In the genomic region with DNA sequence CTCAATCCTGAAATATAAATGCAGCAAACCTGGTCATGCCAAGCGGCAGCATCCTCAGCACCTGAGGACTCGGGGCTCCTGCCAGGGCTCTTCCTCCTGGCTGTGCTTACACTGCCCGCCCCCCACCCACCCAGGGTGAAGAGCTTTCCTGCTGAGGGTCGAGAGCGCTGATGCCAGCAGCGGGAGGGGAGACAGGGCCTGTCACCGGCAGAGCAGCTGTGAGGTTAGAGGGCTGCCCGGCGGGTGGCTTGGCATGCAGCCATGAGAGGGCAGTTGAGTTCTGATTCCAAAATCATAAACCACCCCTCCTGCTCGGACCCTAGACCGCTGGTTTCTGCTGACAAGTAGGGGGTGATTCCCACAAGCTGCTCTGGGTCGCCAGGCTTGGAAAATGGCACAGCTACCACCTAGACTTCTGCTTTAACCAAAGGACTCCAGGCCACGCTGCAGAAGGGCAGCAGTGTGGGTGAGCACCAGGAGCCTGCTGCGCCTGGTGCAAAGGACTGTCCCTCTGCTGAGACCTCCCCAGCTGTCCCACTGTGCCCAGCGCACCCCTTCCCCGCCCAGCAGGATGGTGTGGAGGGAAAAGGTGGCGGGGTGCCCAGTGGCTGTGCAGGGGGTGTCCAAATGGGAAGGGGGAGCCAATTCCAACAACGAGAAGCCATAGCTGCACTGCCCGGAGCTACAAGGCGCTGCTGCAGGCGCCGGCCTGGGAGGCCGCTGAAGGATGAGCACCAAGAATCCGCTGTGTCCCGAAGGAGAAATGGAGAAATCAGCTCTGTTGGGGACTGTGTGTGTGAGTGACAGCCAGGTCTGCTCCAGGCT, we compare ENCODE assay signal across 21 cellular contexts. TPM values are rescaled to one million over a fixed set of nuclear protein-coding genes. Genes with fewer than 3 reads are reported as not detected.
DNase-seq lines count a peak whose midpoint lies in the region; ATAC-seq and TF ChIP-seq lines count a peak whose summit lies in the region.
"Had no signal": no experiment of that assay in that cellular context is flagged by ENCODE, and none has a peak within 500 bp of the region (broad histone marks: within the 10 kb centered on the region; RNA-seq: fewer than 3 reads in every experiment).

No MANE protein-coding gene starts in this region.

- H3K4me1 ChIP-seq in heart left ventricle (peaks cover 18 to 87% (median 78%) of the 10 kb centered on the region in 12 donors), transverse colon (peaks cover 24 to 70% (median 50%) of the 10 kb centered on the region in 4 donors)

- no peak overlapping the region for H3K4me3 Mint-ChIP-seq in osteocyte (ENCODE audit: unreplicated experiment)
- H3K4me3 Mint-ChIP-seq: activated naive CD8-positive, alpha-beta T cell treated with anti-CD3 and anti-CD28 coated beads, Interleukin-2, amount 50 U/mL, for 24 hours; CD8-positive, alpha-beta T cell; stimulated activated effector memory CD8-positive, alpha-beta T cell treated with anti-CD3 and anti-CD28 coated beads, Interleukin-12 subunit alpha, Interleukin-12 subunit beta, amount 100 ng/mL, for 72 hours; T-helper 1 cell treated with Interleukin-12 subunit alpha and Interleukin-12 subunit beta and Interleukin-4 antibody, amounts not matched to agents 30 μg/mL and 1 μg/mL, for 36 hours had no signal

- DNase-seq in heart left ventricle (no peak), left cardiac atrium (no peak), NCI-H345 treated with DMSO at 0.1 percent for 48 hours (lab: John Stamatoyannopoulos, UW; ENCODE audit: unreplicated experiment) (peak; percentile 18), iPS-NIHi7 (ENCODE audit: extremely low spot score) (peak; percentile 5), transverse colon (no peak), OCI-M2 (lab: John Stamatoyannopoulos, UW; ENCODE audit: unreplicated experiment) (no peak), osteocyte (ENCODE audit: extremely low spot score, unreplicated experiment) (no peak)
- DNase-seq in stimulated activated naive CD8-positive, alpha-beta T cell treated with anti-CD3 and anti-CD28 coated beads, Interleukin-15, Interleukin-2, amounts not matched to agents 100 U/mL and 50 U/mL, for 24 hours: no peak
- DNase-seq: activated CD4-positive, alpha-beta T cell treated with anti-CD3 and anti-CD28 coated beads, Interleukin-2, amount 50 U/mL, for 4 hours; activated CD8-positive, alpha-beta memory T cell treated with anti-CD3 and anti-CD28 coated beads, Interleukin-2, amount 50 U/mL, for 48 hours; activated naive CD8-positive, alpha-beta T cell treated with anti-CD3 and anti-CD28 coated beads, Interleukin-2, amount 50 U/mL, for 24 hours; body of pancreas; CD8-positive, alpha-beta T cell; colonic mucosa; KBM-7; MV-4-11 had no signal

- H3K4me3 ChIP-seq in heart left ventricle: no peak overlapping the region
- no peak overlapping the region for H3K4me3 ChIP-seq in transverse colon
- H3K4me3 ChIP-seq: body of pancreas, colonic mucosa, lung had no signal

- peaks cover 26% of the 10 kb centered on the region for H3K36me3 Mint-ChIP-seq in osteocyte (ENCODE audit: unreplicated experiment)
- H3K36me3 Mint-ChIP-seq: CD8-positive, alpha-beta T cell; stimulated activated effector memory CD8-positive, alpha-beta T cell treated with anti-CD3 and anti-CD28 coated beads, Interleukin-12 subunit alpha, Interleukin-12 subunit beta, amount 100 ng/mL, for 72 hours had no signal

- no peak for TF ChIP-seq EP300 in transverse colon (IDR thresholded peaks at IDR 0.05; ENCODE audit: low read depth)

- H3K27ac ChIP-seq in heart left ventricle (peak overlapping the region in 11 of 12 donors; percentile 24 to 99 (median 93)), transverse colon (peak overlapping the region in 3 of 4 donors; percentile 26 to 89 (median 79))
- H3K27ac ChIP-seq: body of pancreas, colonic mucosa, VCaP had no signal

- H3K36me3 ChIP-seq in heart left ventricle: peaks cover 0 to 57% (median 35%) of the 10 kb centered on the region in 9 donors
- H3K36me3 ChIP-seq in transverse colon: no peaks in the 10 kb centered on the region
- H3K36me3 ChIP-seq: colonic mucosa had no signal

- peaks cover 68% of the 10 kb centered on the region for H3K4me1 Mint-ChIP-seq in osteocyte (ENCODE audit: unreplicated experiment)

- no peaks in the 10 kb centered on the region for H3K9me3 ChIP-seq in heart left ventricle
- no peaks in the 10 kb centered on the region for H3K9me3 ChIP-seq in transverse colon
- H3K9me3 ChIP-seq: body of pancreas, colonic mucosa had no signal

- TF ChIP-seq CTCF in heart left ventricle (IDR thresholded peaks at IDR 0.05): no peak
- TF ChIP-seq CTCF in transverse colon (IDR thresholded peaks at IDR 0.05): no peak
- no peak for TF ChIP-seq CTCF in osteocyte (IDR thresholded peaks at IDR 0.05)

- in situ Hi-C loops in transverse colon (cut with MboI; ENCODE audit: low pct_ligation_motif_present in 1 of 4, low pct_unique_long_range_greater_than_20kb in 1 of 4, low sequenced_read_pairs in 3 of 4): no loop called here

- H3K27me3 Mint-ChIP-seq in osteocyte (ENCODE audit: unreplicated experiment): no peaks in the 10 kb centered on the region
- H3K27me3 Mint-ChIP-seq: activated naive CD8-positive, alpha-beta T cell treated with anti-CD3 and anti-CD28 coated beads, Interleukin-2, amount 50 U/mL, for 24 hours had no signal

- H3K27me3 ChIP-seq in heart left ventricle (no peaks in the 10 kb centered on the region), transverse colon (no peaks in the 10 kb centered on the region)
- H3K27me3 ChIP-seq: body of pancreas, colonic mucosa had no signal

- TF ChIP-seq POLR2A in heart left ventricle (IDR thresholded peaks at IDR 0.05): no peak
- no peak for TF ChIP-seq POLR2A in transverse colon (IDR thresholded peaks at IDR 0.05)

- H3K27ac Mint-ChIP-seq in osteocyte (ENCODE audit: unreplicated experiment): no peak overlapping the region
- H3K27ac Mint-ChIP-seq: activated naive CD8-positive, alpha-beta T cell treated with anti-CD3 and anti-CD28 coated beads, Interleukin-2, amount 50 U/mL, for 24 hours; CD8-positive, alpha-beta T cell; stimulated activated effector memory CD8-positive, alpha-beta T cell treated with anti-CD3 and anti-CD28 coated beads, Interleukin-12 subunit alpha, Interleukin-12 subunit beta, amount 100 ng/mL, for 72 hours; T-helper 1 cell treated with Interleukin-12 subunit alpha and Interleukin-12 subunit beta and Interleukin-4 antibody, amounts not matched to agents 30 μg/mL and 1 μg/mL, for 36 hours had no signal

- ATAC-seq in heart left ventricle (no peak), left cardiac atrium (no peak)
- ATAC-seq in stimulated activated naive CD8-positive, alpha-beta T cell treated with anti-CD3 and anti-CD28 coated beads, Interleukin-15, Interleukin-2, amounts not matched to agents 100 U/mL and 50 U/mL, for 24 hours: no peak
- ATAC-seq: activated naive CD8-positive, alpha-beta T cell treated with anti-CD3 and anti-CD28 coated beads, Interleukin-2, amount 50 U/mL, for 24 hours; body of pancreas; CD8-positive, alpha-beta T cell; sciatic nerve had no signal

- H3K9me3 Mint-ChIP-seq in osteocyte (ENCODE audit: unreplicated experiment): no peaks in the 10 kb centered on the region
- H3K9me3 Mint-ChIP-seq: activated naive CD8-positive, alpha-beta T cell treated with anti-CD3 and anti-CD28 coated beads, Interleukin-2, amount 50 U/mL, for 24 hours; CD8-positive, alpha-beta T cell; stimulated activated effector memory CD8-positive, alpha-beta T cell treated with anti-CD3 and anti-CD28 coated beads, Interleukin-12 subunit alpha, Interleukin-12 subunit beta, amount 100 ng/mL, for 72 hours; T-helper 1 cell treated with Interleukin-12 subunit alpha and Interleukin-12 subunit beta and Interleukin-4 antibody, amounts not matched to agents 30 μg/mL and 1 μg/mL, for 36 hours had no signal

- WGBS in heart left ventricle, 4 donors: 71 to 77% (median 75%) methylated on average over 23 to 25 of the region's 25 CpGs
- WGBS in transverse colon (ENCODE audit: low coverage in 1 of 2), 2 donors: 80% methylated on average over 24 of the region's 25 CpGs; no CpG with 5 or more reads in 1 of the 2 donors

- intact Hi-C loops in heart left ventricle (cut with DNase I) (loop anchor here in 7 of 10 donors (5.0 to 10.0 kb wide), 5 partner anchors 33 to 162 kb away; partner anchors contain the start of genes MFSD11 (in 1 of the 7) and SRSF2 (in 1 of the 7)), left cardiac atrium (cut with DNase I) (loop anchor here in 1 of 2 donors (5.0 kb wide), 1 partner anchor 33 kb away; no protein-coding TSS in a partner anchor), transverse colon (cut with DNase I; ENCODE audit: low total_unique reads) (loop anchor here (5.0 kb wide), 1 partner anchor 33 kb away; no protein-coding TSS in a partner anchor)

RNA-seq across cellular contexts. Expression of gene MXRA7, which starts 26.6 kb away (rescaled TPM):
- total RNA-seq in heart left ventricle (100 to 1,000 TPM; 270 to 539 (median 466) TPM), left cardiac atrium (100 to 1,000 TPM; 394 to 506 TPM), transverse colon (100 to 1,000 TPM in 1 of 4 donors, 10 to 100 TPM in 3; 31.0 to 633 (median 52.5) TPM), osteocyte (183 and 187 TPM in 2 replicates)
- polyA plus RNA-seq in heart left ventricle: 100 to 1,000 TPM; 240 to 245 TPM

RNA-seq across cellular contexts. Expression of gene ST6GALNAC1, which starts 40.6 kb away (rescaled TPM):
- 10 to 100 TPM in 1 of 9 donors, 1 to 10 TPM in 8; 1.7 to 10.3 (median 3.5) TPM for total RNA-seq in heart left ventricle
- 1 to 10 TPM; 3.1 to 4.2 TPM for polyA plus RNA-seq in heart left ventricle
- total RNA-seq in left cardiac atrium: 1 to 10 TPM; 2.4 TPM
- 100 to 1,000 TPM; 121 to 281 (median 182) TPM for total RNA-seq in transverse colon
- not detected in 2 replicates for total RNA-seq in osteocyte
- total RNA-seq: CD8-positive, alpha-beta T cell had no signal

RNA-seq across cellular contexts. Expression of gene JMJD6, which starts 42.3 kb away (rescaled TPM):
- total RNA-seq in heart left ventricle (10 to 100 TPM; 32.4 to 67.0 (median 39.1) TPM), left cardiac atrium (10 to 100 TPM; 44.9 to 55.3 TPM), transverse colon (10 to 100 TPM; 25.4 to 58.4 (median 26.9) TPM), osteocyte (16.8 and 22.7 TPM in 2 replicates)
- 10 to 100 TPM; 30.1 to 75.6 TPM for polyA plus RNA-seq in heart left ventricle

RNA-seq across cellular contexts. Expression of gene METTL23, which starts 42.5 kb away (rescaled TPM):
- 10 to 100 TPM; 22.1 to 33.7 (median 24.0) TPM for total RNA-seq in heart left ventricle
- polyA plus RNA-seq in heart left ventricle: 10 to 100 TPM; 23.8 to 26.4 TPM
- total RNA-seq in left cardiac atrium: 10 to 100 TPM; 22.0 to 25.7 TPM
- total RNA-seq in transverse colon: 10 to 100 TPM in 3 of 4 donors, not detected in 1; 11.2 to 34.1 (median 24.7) TPM
- 35.7 and 36.3 TPM in 2 replicates for total RNA-seq in osteocyte

RNA-seq across cellular contexts. Expression of gene SRSF2, which starts 53.0 kb away (rescaled TPM):
- total RNA-seq in heart left ventricle (100 to 1,000 TPM in 3 of 9 donors, 10 to 100 TPM in 6; 67.0 to 155 (median 79.5) TPM), left cardiac atrium (100 to 1,000 TPM in 1 of 2 donors, 10 to 100 TPM in 1; 78.1 to 108 TPM), transverse colon (1,000 to 10,000 TPM in 1 of 4 donors, 100 to 1,000 TPM in 3; 193 to 1,196 (median 348) TPM), osteocyte (137 and 145 TPM in 2 replicates)
- polyA plus RNA-seq in heart left ventricle: 10 to 100 TPM; 69.1 to 88.6 TPM

Comparison
In these comparisons a context has a peak if more than half of its experiments do, and no peak if none do; other contexts are left out.
1. DNase-seq: peak in NCI-H345 treated with DMSO at 0.1 percent for 48 hours (single experiment) and iPS-NIHi7 (single experiment); none in heart left ventricle (0 of 5), left cardiac atrium (single experiment), transverse colon (single experiment), stimulated activated naive CD8-positive, alpha-beta T cell treated with anti-CD3 and anti-CD28 coated beads, Interleukin-15, Interleukin-2, amounts not matched to agents 100 U/mL and 50 U/mL, for 24 hours (single experiment), OCI-M2 (single experiment) and osteocyte (single experiment).
2. RNA of gene ST6GALNAC1, which starts 40.6 kb away (total RNA-seq): 121 to 281 TPM in transverse colon; 1.7 to 10.3 TPM in heart left ventricle, 2.4 TPM in left cardiac atrium and not detected in osteocyte; every median in the first group is over 10 times any median in the second.